Comparison of ENCODE assay signal across 32 cellular contexts in the genomic region with DNA sequence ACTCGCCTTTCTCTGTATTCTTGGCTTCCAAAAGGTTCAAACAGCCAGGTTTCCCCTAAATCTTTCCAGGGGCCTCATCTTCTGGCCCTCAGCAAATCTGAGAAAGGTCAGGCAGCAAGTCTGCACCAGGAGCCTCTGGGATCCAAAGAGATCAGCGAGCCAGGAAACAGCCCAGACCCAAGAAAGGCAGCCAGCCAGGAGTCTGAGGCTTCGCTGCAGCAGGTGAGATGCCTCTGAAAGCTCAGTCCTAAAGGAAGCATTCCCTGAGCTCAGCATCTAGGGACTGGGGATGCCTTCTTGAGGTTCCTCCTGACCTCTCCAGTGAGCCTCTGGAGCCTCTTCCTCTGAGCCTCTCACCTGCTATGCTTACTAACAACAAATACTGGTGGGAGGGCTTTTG.
"Had no signal": no experiment of that assay in that cellular context is flagged by ENCODE, and none has a peak within 500 bp of the region (broad histone marks: within the 10 kb centered on the region; RNA-seq: fewer than 3 reads in every experiment).

No MANE protein-coding gene starts in this region.

- H3K4me3 ChIP-seq: adrenal gland, body of pancreas, coronary artery, dorsolateral prefrontal cortex, esophagus squamous epithelium, gastroesophageal sphincter, heart right ventricle had no signal

- H3K36me3 ChIP-seq: adrenal gland, esophagus squamous epithelium, gastroesophageal sphincter, heart right ventricle had no signal

- DNase-seq: activated CD4-positive, alpha-beta memory T cell treated with anti-CD3 and anti-CD28 coated beads, Interleukin-2, amount 10 ng/mL, durations not matched to agents 7 days and 5 days; activated CD4-positive, alpha-beta T cell treated with anti-CD3 and anti-CD28 coated beads for 1 hour; activated CD4-positive, alpha-beta T cell treated with anti-CD3 and anti-CD28 coated beads for 4 hours; activated CD4-positive, alpha-beta T cell treated with anti-CD3 and anti-CD28 coated beads, Interleukin-2, amount 10 ng/mL, durations not matched to agents 7 days and 5 days; activated CD4-positive, alpha-beta T cell treated with anti-CD3 and anti-CD28 coated beads, Interleukin-2, amount 50 U/mL, for 4 hours; activated effector memory CD4-positive, alpha-beta T cell treated with anti-CD3 and anti-CD28 coated beads, Interleukin-2, amount 50 U/mL, for 16 hours; activated naive CD4-positive, alpha-beta T cell treated with anti-CD3 and anti-CD28 coated beads for 36 hours; activated naive CD8-positive, alpha-beta T cell treated with anti-CD3 and anti-CD28 coated beads for 36 hours; activated naive CD8-positive, alpha-beta T cell treated with anti-CD3 and anti-CD28 coated beads, Interleukin-2, amount 50 U/mL, for 24 hours; activated T-cell treated with anti-CD3 and anti-CD28 coated beads, Interleukin-2, amount 50 U/mL, for 1 hour; activated T-cell treated with anti-CD3 and anti-CD28 coated beads, Interleukin-2, amount 50 U/mL, for 48 hours; amygdala; aorta; body of pancreas; dorsolateral prefrontal cortex; effector CD4-positive, alpha-beta T cell; effector memory CD8-positive, alpha-beta T cell; esophagus squamous epithelium; foreskin melanocyte; heart right ventricle; T-helper 2 cell had no signal

- H3K4me1 ChIP-seq: adrenal gland, body of pancreas, esophagus squamous epithelium, gastroesophageal sphincter, heart right ventricle had no signal

- H3K27me3 ChIP-seq: body of pancreas had no signal

- H3K27me3 Mint-ChIP-seq: activated naive CD8-positive, alpha-beta T cell treated with anti-CD3 and anti-CD28 coated beads for 36 hours had no signal

- H3K4me1 Mint-ChIP-seq: activated CD4-positive, alpha-beta memory T cell treated with anti-CD3 and anti-CD28 coated beads, Interleukin-2, amount 10 ng/mL, durations not matched to agents 7 days and 5 days; activated CD4-positive, alpha-beta T cell treated with anti-CD3 and anti-CD28 coated beads, Interleukin-2, amount 10 ng/mL, durations not matched to agents 7 days and 5 days; activated naive CD4-positive, alpha-beta T cell treated with anti-CD3 and anti-CD28 coated beads, Interleukin-2, amount 50 U/mL, for 24 hours; activated naive CD8-positive, alpha-beta T cell treated with anti-CD3 and anti-CD28 coated beads for 36 hours; activated naive CD8-positive, alpha-beta T cell treated with anti-CD3 and anti-CD28 coated beads, Interleukin-2, amount 50 U/mL, for 24 hours; WTC11 had no signal

- ATAC-seq: activated naive CD8-positive, alpha-beta T cell treated with anti-CD3 and anti-CD28 coated beads, Interleukin-2, amount 50 U/mL, for 24 hours; body of pancreas; effector memory CD8-positive, alpha-beta T cell; gastroesophageal sphincter; heart right ventricle; WTC11 had no signal

- H3K9me3 Mint-ChIP-seq: activated CD4-positive, alpha-beta memory T cell treated with anti-CD3 and anti-CD28 coated beads, Interleukin-2, amount 10 ng/mL, durations not matched to agents 7 days and 5 days; activated CD4-positive, alpha-beta T cell treated with anti-CD3 and anti-CD28 coated beads, Interleukin-2, amount 10 ng/mL, durations not matched to agents 7 days and 5 days; activated naive CD4-positive, alpha-beta T cell treated with anti-CD3 and anti-CD28 coated beads for 36 hours; activated naive CD4-positive, alpha-beta T cell treated with anti-CD3 and anti-CD28 coated beads, Interleukin-2, amount 50 U/mL, for 24 hours; activated naive CD8-positive, alpha-beta T cell treated with anti-CD3 and anti-CD28 coated beads for 36 hours; activated naive CD8-positive, alpha-beta T cell treated with anti-CD3 and anti-CD28 coated beads, Interleukin-2, amount 50 U/mL, for 24 hours; activated T-helper 1 cell treated with anti-CD3 and anti-CD28 coated beads, Interleukin-12 subunit alpha, Interleukin-12 subunit beta, Interleukin-2, Interleukin-4 antibody, amounts not matched to agents 30 ng/mL and 10 ng/mL and 1 ng/mL, durations not matched to agents 14 hours and 24 hours and 36 hours; activated T-helper 2 cell treated with anti-CD3 and anti-CD28 coated beads, Interferon-gamma antibody, Interleukin-2, Interleukin-4, amounts not matched to agents 10 μg/mL and 5 μg/mL and 100 μg/mL, durations not matched to agents 14 hours and 24 hours and 36 hours; central memory CD8-positive, alpha-beta T cell; dendritic cell treated with granulocyte-macrophage colony-stimulating factor and Interleukin-4, amounts not matched to agents 40 ng/mL and 50 ng/mL, for 4 days; effector memory CD8-positive, alpha-beta T cell; WTC11 had no signal

- H3K4me3 Mint-ChIP-seq: activated CD4-positive, alpha-beta memory T cell treated with anti-CD3 and anti-CD28 coated beads, Interleukin-2, amount 10 ng/mL, durations not matched to agents 7 days and 5 days; activated CD4-positive, alpha-beta T cell treated with anti-CD3 and anti-CD28 coated beads, Interleukin-2, amount 10 ng/mL, durations not matched to agents 7 days and 5 days; activated naive CD4-positive, alpha-beta T cell treated with anti-CD3 and anti-CD28 coated beads for 36 hours; activated naive CD4-positive, alpha-beta T cell treated with anti-CD3 and anti-CD28 coated beads, Interleukin-2, amount 50 U/mL, for 24 hours; activated naive CD8-positive, alpha-beta T cell treated with anti-CD3 and anti-CD28 coated beads for 36 hours; activated naive CD8-positive, alpha-beta T cell treated with anti-CD3 and anti-CD28 coated beads, Interleukin-2, amount 50 U/mL, for 24 hours; activated T-helper 1 cell treated with anti-CD3 and anti-CD28 coated beads, Interleukin-12 subunit alpha, Interleukin-12 subunit beta, Interleukin-2, Interleukin-4 antibody, amounts not matched to agents 30 ng/mL and 10 ng/mL and 1 ng/mL, durations not matched to agents 14 hours and 24 hours and 36 hours; central memory CD8-positive, alpha-beta T cell; dendritic cell treated with granulocyte-macrophage colony-stimulating factor and Interleukin-4, amounts not matched to agents 40 ng/mL and 50 ng/mL, for 4 days; effector memory CD8-positive, alpha-beta T cell; WTC11 had no signal

- H3K27ac Mint-ChIP-seq: activated CD4-positive, alpha-beta memory T cell treated with anti-CD3 and anti-CD28 coated beads, Interleukin-2, amount 10 ng/mL, durations not matched to agents 7 days and 5 days; activated CD4-positive, alpha-beta T cell treated with anti-CD3 and anti-CD28 coated beads, Interleukin-2, amount 10 ng/mL, durations not matched to agents 7 days and 5 days; activated naive CD4-positive, alpha-beta T cell treated with anti-CD3 and anti-CD28 coated beads for 36 hours; activated naive CD4-positive, alpha-beta T cell treated with anti-CD3 and anti-CD28 coated beads, Interleukin-2, amount 50 U/mL, for 24 hours; activated naive CD8-positive, alpha-beta T cell treated with anti-CD3 and anti-CD28 coated beads for 36 hours; activated naive CD8-positive, alpha-beta T cell treated with anti-CD3 and anti-CD28 coated beads, Interleukin-2, amount 50 U/mL, for 24 hours; activated T-helper 1 cell treated with anti-CD3 and anti-CD28 coated beads, Interleukin-12 subunit alpha, Interleukin-12 subunit beta, Interleukin-2, Interleukin-4 antibody, amounts not matched to agents 30 ng/mL and 10 ng/mL and 1 ng/mL, durations not matched to agents 14 hours and 24 hours and 36 hours; activated T-helper 2 cell treated with anti-CD3 and anti-CD28 coated beads, Interferon-gamma antibody, Interleukin-2, Interleukin-4, amounts not matched to agents 10 μg/mL and 5 μg/mL and 100 μg/mL, durations not matched to agents 14 hours and 24 hours and 36 hours; dendritic cell treated with granulocyte-macrophage colony-stimulating factor and Interleukin-4, amounts not matched to agents 40 ng/mL and 50 ng/mL, for 4 days; effector memory CD8-positive, alpha-beta T cell; WTC11 had no signal

- H3K27ac ChIP-seq: adrenal gland, body of pancreas, coronary artery, dorsolateral prefrontal cortex, epithelial cell of prostate, esophagus squamous epithelium, gastroesophageal sphincter, heart right ventricle, VCaP had no signal

- H3K36me3 Mint-ChIP-seq: activated naive CD4-positive, alpha-beta T cell treated with anti-CD3 and anti-CD28 coated beads, Interleukin-2, amount 50 U/mL, for 24 hours; activated naive CD8-positive, alpha-beta T cell treated with anti-CD3 and anti-CD28 coated beads for 36 hours; WTC11 had no signal

- H3K9me3 ChIP-seq: adrenal gland, body of pancreas, esophagus squamous epithelium, gastroesophageal sphincter, heart right ventricle had no signal
